ENCODE assay signal across 8 cellular contexts in genomic region chr15:91855684-91856553, GRCh38.
A peak's percentile ranks its signal among the peaks of the same experiment; 100 is the strongest.
DNase-seq lines count a peak whose midpoint lies in the region; ATAC-seq lines count a peak whose summit lies in the region.

No MANE protein-coding gene starts in this region.

- DNase-seq in DMS79 (lab: John Stamatoyannopoulos, UW) (peak; percentile 67), NCI-H748 treated with DMSO at 0.1 percent for 48 hours (lab: John Stamatoyannopoulos, UW) (peak; percentile 86), retina (peak; percentile 33), midbrain (lab: John Stamatoyannopoulos, UW) (no peak), amniotic stem cell (lab: John Stamatoyannopoulos, UW) (no peak)
- no peak for DNase-seq in effector memory CD4-positive, alpha-beta T cell

- peak; percentile 26 for ATAC-seq in HG02884 (IDR thresholded peaks at IDR 0.05; ENCODE audit: unreplicated experiment)
- ATAC-seq in HG02885 (IDR thresholded peaks at IDR 0.05; ENCODE audit: poor library complexity, unreplicated experiment): no peak

- no peaks in the 10 kb centered on the region for H3K36me3 ChIP-seq in effector memory CD4-positive, alpha-beta T cell (ENCODE audit: control insufficient read depth, insufficient read depth, low read length)

- H3K9me3 ChIP-seq in effector memory CD4-positive, alpha-beta T cell (ENCODE audit: control insufficient read depth, low read length): no peaks in the 10 kb centered on the region

- no peaks in the 10 kb centered on the region for H3K27me3 ChIP-seq in effector memory CD4-positive, alpha-beta T cell (replicated peaks; ENCODE audit: control insufficient read depth, insufficient read depth, low read length, poor library complexity, severe bottlenecking)

- H3K4me3 ChIP-seq in effector memory CD4-positive, alpha-beta T cell (ENCODE audit: insufficient read depth, low read depth, low read length, poor library complexity, severe bottlenecking): no peak overlapping the region

- peaks cover 62% of the 10 kb centered on the region for H3K4me1 ChIP-seq in effector memory CD4-positive, alpha-beta T cell (ENCODE audit: control insufficient read depth, insufficient read depth, low read length, poor library complexity, severe bottlenecking)

- peak overlapping the region; percentile 86 for H3K27ac ChIP-seq in effector memory CD4-positive, alpha-beta T cell (ENCODE audit: insufficient read depth, low read length, poor library complexity, severe bottlenecking)

Comparison
In these comparisons a context has a peak if more than half of its experiments do, and no peak if none do; other contexts are left out.
1. DNase-seq: peak in DMS79 (single experiment), NCI-H748 treated with DMSO at 0.1 percent for 48 hours (single experiment) and retina (single experiment); none in effector memory CD4-positive, alpha-beta T cell (0 of 3), midbrain (single experiment) and amniotic stem cell (single experiment).